25 cellular contexts compared by ENCODE assay signal in the genomic region with DNA sequence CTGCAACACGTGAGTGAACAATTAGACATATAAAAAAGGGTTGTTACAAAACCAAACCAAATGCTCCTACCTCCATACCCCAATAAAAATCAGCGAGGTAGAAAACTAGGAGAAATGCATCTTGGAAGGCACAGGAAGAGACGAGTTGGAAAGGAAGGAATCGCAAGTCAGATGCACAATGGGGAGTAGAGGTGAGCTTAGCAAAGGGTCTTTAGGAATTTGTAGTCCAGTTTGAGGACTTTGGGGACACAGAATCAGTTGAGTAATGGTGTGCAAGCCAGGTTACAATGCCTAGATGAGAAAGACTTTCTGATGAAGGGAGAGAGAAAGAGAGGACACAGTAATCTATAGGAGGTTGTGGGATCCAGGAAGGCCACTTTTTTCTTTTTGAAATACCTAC.
"Had no signal": no experiment of that assay in that cellular context is flagged by ENCODE, and none has a peak within 500 bp of the region (broad histone marks: within the 10 kb centered on the region; RNA-seq: fewer than 3 reads in every experiment).

No MANE protein-coding gene starts in this region.

- H3K4me1 Mint-ChIP-seq: mesothelial cell of epicardium had no signal

- FAIRE-seq: pancreas, small intestine had no signal

- H3K9me3 Mint-ChIP-seq: mesothelial cell of epicardium; naive B cell; natural killer cell treated with Interleukin-12 subunit alpha and Interleukin-12 subunit beta and Interleukin-15 and Interleukin-18, amount 100 ng/mL, for 72 hours; stimulated activated effector memory CD8-positive, alpha-beta T cell treated with anti-CD3 and anti-CD28 coated beads, Interleukin-12 subunit alpha, Interleukin-12 subunit beta, amount 100 ng/mL, for 72 hours; stimulated activated naive CD8-positive, alpha-beta T cell treated with anti-CD3 and anti-CD28 coated beads, Interleukin-15, Interleukin-2, amounts not matched to agents 100 ng/mL and 50 ng/mL, for 24 hours had no signal

- H3K4me1 ChIP-seq: pancreas, prostate gland, sigmoid colon, tibial nerve, upper lobe of left lung, vagina had no signal

- H3K4me3 Mint-ChIP-seq: mesothelial cell of epicardium; naive B cell; natural killer cell treated with Interleukin-12 subunit alpha and Interleukin-12 subunit beta and Interleukin-15 and Interleukin-18, amount 100 ng/mL, for 72 hours; stimulated activated effector memory CD8-positive, alpha-beta T cell treated with anti-CD3 and anti-CD28 coated beads, Interleukin-12 subunit alpha, Interleukin-12 subunit beta, amount 100 ng/mL, for 72 hours; stimulated activated naive CD8-positive, alpha-beta T cell treated with anti-CD3 and anti-CD28 coated beads, Interleukin-15, Interleukin-2, amounts not matched to agents 100 ng/mL and 50 ng/mL, for 24 hours had no signal

- H3K9me3 ChIP-seq: left ventricle myocardium inferior, pancreas, prostate gland, sigmoid colon, spleen, tibial nerve, upper lobe of left lung, vagina had no signal

- H3K27ac Mint-ChIP-seq: mesothelial cell of epicardium; naive B cell; natural killer cell treated with Interleukin-12 subunit alpha and Interleukin-12 subunit beta and Interleukin-15 and Interleukin-18, amount 100 ng/mL, for 72 hours; stimulated activated effector memory CD8-positive, alpha-beta T cell treated with anti-CD3 and anti-CD28 coated beads, Interleukin-12 subunit alpha, Interleukin-12 subunit beta, amount 100 ng/mL, for 72 hours; stimulated activated naive CD8-positive, alpha-beta T cell treated with anti-CD3 and anti-CD28 coated beads, Interleukin-15, Interleukin-2, amounts not matched to agents 100 ng/mL and 50 ng/mL, for 24 hours had no signal

- DNase-seq: hypothalamus; islet precursor cell; left ventricle myocardium inferior; mesendoderm; naive B cell; nucleus accumbens; pancreas; posterior cingulate gyrus; retina; right cardiac atrium; sigmoid colon; small intestine; spleen; stimulated activated CD4-positive, alpha-beta T cell treated with anti-CD3 and anti-CD28 coated beads, Interleukin-4, amount 100 ng/mL, for 24 hours; stimulated activated naive CD4-positive, alpha-beta T cell; substantia nigra; upper lobe of left lung had no signal

- H3K27me3 Mint-ChIP-seq: naive B cell; natural killer cell treated with Interleukin-12 subunit alpha and Interleukin-12 subunit beta and Interleukin-15 and Interleukin-18, amount 100 ng/mL, for 72 hours; stimulated activated naive CD8-positive, alpha-beta T cell treated with anti-CD3 and anti-CD28 coated beads, Interleukin-15, Interleukin-2, amounts not matched to agents 100 ng/mL and 50 ng/mL, for 24 hours had no signal

- H3K27me3 ChIP-seq: pancreas, sigmoid colon, spleen, tibial nerve, upper lobe of left lung, vagina had no signal

- ATAC-seq: natural killer cell treated with Interleukin-12 subunit alpha and Interleukin-12 subunit beta and Interleukin-15 and Interleukin-18, amount 100 ng/mL, for 72 hours; pancreas; right cardiac atrium; stimulated activated effector memory CD8-positive, alpha-beta T cell treated with anti-CD3 and anti-CD28 coated beads, Interleukin-12 subunit alpha, Interleukin-12 subunit beta, amount 100 ng/mL, for 72 hours had no signal

- H3K36me3 ChIP-seq: prostate gland had no signal

- H3K27ac ChIP-seq: left ventricle myocardium inferior, pancreas, prostate gland, sigmoid colon, spleen, tibial nerve, upper lobe of left lung, vagina had no signal

- H3K4me3 ChIP-seq: left ventricle myocardium inferior, lung, pancreas, prostate gland, sigmoid colon, spleen, tibial nerve, upper lobe of left lung, vagina had no signal

- H3K36me3 Mint-ChIP-seq: stimulated activated effector memory CD8-positive, alpha-beta T cell treated with anti-CD3 and anti-CD28 coated beads, Interleukin-12 subunit alpha, Interleukin-12 subunit beta, amount 100 ng/mL, for 72 hours had no signal
